In the genomic region with DNA sequence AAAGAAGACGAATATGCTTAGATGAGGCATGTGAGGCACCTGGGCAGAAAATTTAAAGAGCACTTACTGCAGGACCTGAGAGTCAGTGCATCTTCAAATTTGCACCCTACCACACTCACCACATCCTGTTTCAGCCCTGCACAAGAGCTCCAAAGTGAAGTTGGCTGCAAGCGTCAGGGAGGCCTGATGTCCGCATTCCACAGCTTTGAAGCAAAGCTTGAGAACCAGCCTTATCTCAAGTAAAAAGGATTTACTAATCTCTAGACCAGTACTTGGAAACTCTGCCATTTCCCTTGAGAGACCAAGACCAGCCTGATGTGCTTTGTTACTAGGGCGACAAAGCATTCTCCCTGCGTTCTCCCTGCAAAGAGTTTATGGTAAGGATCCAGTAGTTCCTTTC, we compare ENCODE assay signal across 1 cellular context.
TF ChIP-seq lines count a peak whose summit lies in the region.

No MANE protein-coding gene starts in this region.

TF ChIP-seq in HepG2, 621 proteins besides CTCF, POLR2A, EP300 and RAD21 (continued from another document):
- TF ChIP-seq, protein P1, sequence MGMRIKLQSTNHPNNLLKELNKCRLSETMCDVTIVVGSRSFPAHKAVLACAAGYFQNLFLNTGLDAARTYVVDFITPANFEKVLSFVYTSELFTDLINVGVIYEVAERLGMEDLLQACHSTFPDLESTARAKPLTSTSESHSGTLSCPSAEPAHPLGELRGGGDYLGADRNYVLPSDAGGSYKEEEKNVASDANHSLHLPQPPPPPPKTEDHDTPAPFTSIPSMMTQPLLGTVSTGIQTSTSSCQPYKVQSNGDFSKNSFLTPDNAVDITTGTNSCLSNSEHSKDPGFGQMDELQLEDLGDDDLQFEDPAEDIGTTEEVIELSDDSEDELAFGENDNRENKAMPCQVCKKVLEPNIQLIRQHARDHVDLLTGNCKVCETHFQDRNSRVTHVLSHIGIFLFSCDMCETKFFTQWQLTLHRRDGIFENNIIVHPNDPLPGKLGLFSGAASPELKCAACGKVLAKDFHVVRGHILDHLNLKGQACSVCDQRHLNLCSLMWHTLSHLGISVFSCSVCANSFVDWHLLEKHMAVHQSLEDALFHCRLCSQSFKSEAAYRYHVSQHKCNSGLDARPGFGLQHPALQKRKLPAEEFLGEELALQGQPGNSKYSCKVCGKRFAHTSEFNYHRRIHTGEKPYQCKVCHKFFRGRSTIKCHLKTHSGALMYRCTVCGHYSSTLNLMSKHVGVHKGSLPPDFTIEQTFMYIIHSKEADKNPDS (CRISPR knock-in tag; IDR thresholded peaks at IDR 0.05) = no peak
- TF ChIP-seq, protein P2, sequence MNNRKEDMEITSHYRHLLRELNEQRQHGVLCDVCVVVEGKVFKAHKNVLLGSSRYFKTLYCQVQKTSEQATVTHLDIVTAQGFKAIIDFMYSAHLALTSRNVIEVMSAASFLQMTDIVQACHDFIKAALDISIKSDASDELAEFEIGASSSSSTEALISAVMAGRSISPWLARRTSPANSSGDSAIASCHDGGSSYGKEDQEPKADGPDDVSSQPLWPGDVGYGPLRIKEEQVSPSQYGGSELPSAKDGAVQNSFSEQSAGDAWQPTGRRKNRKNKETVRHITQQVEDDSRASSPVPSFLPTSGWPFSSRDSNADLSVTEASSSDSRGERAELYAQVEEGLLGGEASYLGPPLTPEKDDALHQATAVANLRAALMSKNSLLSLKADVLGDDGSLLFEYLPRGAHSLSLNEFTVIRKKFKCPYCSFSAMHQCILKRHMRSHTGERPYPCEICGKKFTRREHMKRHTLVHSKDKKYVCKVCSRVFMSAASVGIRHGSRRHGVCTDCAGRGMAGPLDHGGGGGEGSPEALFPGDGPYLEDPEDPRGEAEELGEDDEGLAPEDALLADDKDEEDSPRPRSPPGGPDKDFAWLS (CRISPR knock-in tag; IDR thresholded peaks at IDR 0.05; ENCODE audit: borderline replicate concordance) = no peak
- TF ChIP-seq ZSCAN25 (CRISPR knock-in tag; IDR thresholded peaks at IDR 0.05) (no peak), REXO4 (CRISPR knock-in tag; IDR thresholded peaks at IDR 0.05; ENCODE audit: borderline replicate concordance) (no peak), ZNF75D (CRISPR knock-in tag; IDR thresholded peaks at IDR 0.05; ENCODE audit: borderline replicate concordance) (no peak)
- TF ChIP-seq, protein P3, sequence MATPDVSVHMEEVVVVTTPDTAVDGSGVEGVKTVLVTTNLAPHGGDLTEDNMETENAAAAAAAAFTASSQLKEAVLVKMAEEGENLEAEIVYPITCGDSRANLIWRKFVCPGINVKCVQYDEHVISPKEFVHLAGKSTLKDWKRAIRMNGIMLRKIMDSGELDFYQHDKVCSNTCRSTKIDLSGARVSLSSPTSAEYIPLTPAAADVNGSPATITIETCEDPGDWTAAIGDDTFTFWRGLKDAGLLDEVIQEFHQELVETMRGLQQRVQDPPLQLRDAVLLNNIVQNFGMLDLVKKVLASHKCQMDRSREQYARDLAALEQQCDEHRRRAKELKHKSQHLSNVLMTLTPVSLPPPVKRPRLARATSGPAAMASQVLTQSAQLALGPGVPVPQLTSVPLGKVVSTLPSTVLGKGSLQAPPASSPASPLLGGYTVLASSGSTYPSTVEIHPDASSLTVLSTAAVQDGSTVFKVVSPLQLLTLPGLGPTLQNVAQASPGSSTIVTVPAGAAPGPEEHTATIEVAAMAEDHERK (CRISPR knock-in tag; IDR thresholded peaks at IDR 0.05; ENCODE audit: low read depth) = no peak
